15 cellular contexts compared by ENCODE assay signal in the genomic region with DNA sequence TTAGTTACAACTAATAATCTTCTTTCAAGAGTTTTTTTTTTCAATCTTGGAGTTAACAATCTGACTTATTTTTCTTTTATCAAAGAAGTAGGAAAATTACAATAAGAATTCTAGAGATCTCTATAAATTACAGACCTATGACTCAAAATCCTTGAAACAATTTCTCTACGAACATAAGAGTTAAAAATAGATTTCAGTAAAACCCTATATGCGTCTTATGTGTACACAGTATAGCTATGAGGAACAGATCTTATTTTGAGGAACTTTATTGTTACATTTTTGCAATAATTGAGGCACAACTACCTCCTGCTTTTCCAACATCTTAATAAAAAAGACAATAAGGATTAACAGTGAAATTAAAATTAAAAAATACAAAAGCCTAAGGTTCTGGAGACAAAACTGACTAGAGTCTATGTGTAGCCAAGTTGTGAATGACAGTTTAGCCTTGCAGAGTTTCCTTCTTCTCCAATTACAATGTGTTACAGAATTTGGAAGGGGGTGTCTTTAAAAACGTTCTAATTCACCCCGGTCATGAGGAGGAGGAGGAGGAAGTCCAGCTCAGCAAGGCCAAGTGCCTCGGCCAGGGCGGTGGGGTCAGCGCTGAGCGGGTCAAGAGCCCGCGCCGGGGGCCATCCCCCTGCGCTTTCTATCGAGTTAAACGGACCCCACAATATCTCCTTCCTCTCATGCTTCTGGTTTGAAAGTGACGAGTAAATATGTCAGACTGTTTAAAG. TPM values are rescaled to one million over a fixed set of nuclear protein-coding genes. Genes with fewer than 3 reads are reported as not detected.
DNase-seq lines count a peak whose midpoint lies in the region; ATAC-seq and TF ChIP-seq lines count a peak whose summit lies in the region.
"Had no signal": no experiment of that assay in that cellular context is flagged by ENCODE, and none has a peak within 500 bp of the region (broad histone marks: within the 10 kb centered on the region; RNA-seq: fewer than 3 reads in every experiment).

No MANE protein-coding gene starts in this region.

- H3K36me3 Mint-ChIP-seq in stimulated activated effector memory CD8-positive, alpha-beta T cell treated with anti-CD3 and anti-CD28 coated beads, Interleukin-12 subunit alpha, Interleukin-12 subunit beta, amount 100 ng/mL, for 72 hours, result no peaks in the 10 kb centered on the region
- H3K36me3 Mint-ChIP-seq in natural killer cell (peaks cover 6% of the 10 kb centered on the region), glutamatergic neuron (ENCODE audit: unreplicated experiment) (peaks cover 16% of the 10 kb centered on the region)

- H3K27me3 ChIP-seq in HUES6 (ENCODE audit: control insufficient read depth, insufficient read depth, low read length), result no peaks in the 10 kb centered on the region
- no peaks in the 10 kb centered on the region for H3K27me3 ChIP-seq in left lung

- H3K36me3 ChIP-seq in HUES6 (ENCODE audit: control insufficient read depth, insufficient read depth, low read length) (peaks cover 54% of the 10 kb centered on the region), left lung (peaks cover 0 to 52% of the 10 kb centered on the region in 2 donors)

- DNase-seq in left lung (no peak), natural killer cell (no peak), glutamatergic neuron (no peak)
- no peak for DNase-seq in stimulated activated effector memory CD8-positive, alpha-beta T cell treated with anti-CD3 and anti-CD28 coated beads, Interleukin-12 subunit alpha, Interleukin-12 subunit beta, amount 100 ng/mL, for 72 hours (ENCODE audit: low spot score in 2 of 2)
- no peak for DNase-seq in stimulated activated naive CD8-positive, alpha-beta T cell treated with anti-CD3 and anti-CD28 coated beads, Interleukin-15, Interleukin-2, amounts not matched to agents 100 U/mL and 50 U/mL, for 24 hours
- DNase-seq: activated CD4-positive, alpha-beta T cell treated with anti-CD3 and anti-CD28 coated beads, Interleukin-2, amount 10 ng/mL, durations not matched to agents 7 days and 5 days; CD4-positive, CD25-positive, alpha-beta regulatory T cell; central memory CD4-positive, alpha-beta T cell; NCI-H1105; NCI-H526 had no signal

- peak overlapping the region; percentile 52 for H3K27ac Mint-ChIP-seq in stimulated activated effector memory CD8-positive, alpha-beta T cell treated with anti-CD3 and anti-CD28 coated beads, Interleukin-12 subunit alpha, Interleukin-12 subunit beta, amount 100 ng/mL, for 72 hours
- H3K27ac Mint-ChIP-seq in natural killer cell, result no peak overlapping the region
- no peak overlapping the region for H3K27ac Mint-ChIP-seq in glutamatergic neuron (ENCODE audit: unreplicated experiment)
- H3K27ac Mint-ChIP-seq: activated CD4-positive, alpha-beta T cell treated with anti-CD3 and anti-CD28 coated beads, Interleukin-2, amount 10 ng/mL, durations not matched to agents 7 days and 5 days; CD4-positive, CD25-positive, alpha-beta regulatory T cell; T-cell had no signal

- no peaks in the 10 kb centered on the region for H3K9me3 Mint-ChIP-seq in stimulated activated effector memory CD8-positive, alpha-beta T cell treated with anti-CD3 and anti-CD28 coated beads, Interleukin-12 subunit alpha, Interleukin-12 subunit beta, amount 100 ng/mL, for 72 hours
- no peaks in the 10 kb centered on the region for H3K9me3 Mint-ChIP-seq in natural killer cell
- H3K9me3 Mint-ChIP-seq in glutamatergic neuron (ENCODE audit: unreplicated experiment), result peaks cover 10% of the 10 kb centered on the region
- H3K9me3 Mint-ChIP-seq: activated CD4-positive, alpha-beta T cell treated with anti-CD3 and anti-CD28 coated beads, Interleukin-2, amount 10 ng/mL, durations not matched to agents 7 days and 5 days; CD4-positive, CD25-positive, alpha-beta regulatory T cell; naive thymus-derived CD8-positive, alpha-beta T cell; T-cell had no signal

- H3K4me1 Mint-ChIP-seq in stimulated activated effector memory CD8-positive, alpha-beta T cell treated with anti-CD3 and anti-CD28 coated beads, Interleukin-12 subunit alpha, Interleukin-12 subunit beta, amount 100 ng/mL, for 72 hours, result no peaks in the 10 kb centered on the region
- peaks cover 0 to 9% of the 10 kb centered on the region in 2 donors for H3K4me1 Mint-ChIP-seq in natural killer cell
- H3K4me1 Mint-ChIP-seq in glutamatergic neuron (ENCODE audit: low read depth, unreplicated experiment), result peaks cover 12% of the 10 kb centered on the region

- no peak overlapping the region for H3K9ac ChIP-seq in HUES6 (ENCODE audit: low read length)

- ATAC-seq in left lung, result no peak
- ATAC-seq in stimulated activated effector memory CD8-positive, alpha-beta T cell treated with anti-CD3 and anti-CD28 coated beads, Interleukin-12 subunit alpha, Interleukin-12 subunit beta, amount 100 ng/mL, for 72 hours, result no peak
- ATAC-seq in stimulated activated naive CD8-positive, alpha-beta T cell treated with anti-CD3 and anti-CD28 coated beads, Interleukin-15, Interleukin-2, amounts not matched to agents 100 U/mL and 50 U/mL, for 24 hours, result no peak
- no peak for ATAC-seq in natural killer cell
- ATAC-seq in GM21367 (IDR thresholded peaks at IDR 0.05; ENCODE audit: unreplicated experiment), result no peak
- ATAC-seq: naive thymus-derived CD8-positive, alpha-beta T cell; T-cell had no signal

- peaks cover 10% of the 10 kb centered on the region; the same call in 1 of the 2 replicates for H3K4me1 ChIP-seq in HUES6 (ENCODE audit: control insufficient read depth, insufficient read depth, low read length)
- H3K4me1 ChIP-seq in left lung, result peaks cover 3 to 38% of the 10 kb centered on the region in 2 donors

- no peak overlapping the region for H3K4me3 Mint-ChIP-seq in stimulated activated effector memory CD8-positive, alpha-beta T cell treated with anti-CD3 and anti-CD28 coated beads, Interleukin-12 subunit alpha, Interleukin-12 subunit beta, amount 100 ng/mL, for 72 hours
- H3K4me3 Mint-ChIP-seq in natural killer cell, result no peak overlapping the region
- H3K4me3 Mint-ChIP-seq in glutamatergic neuron (ENCODE audit: unreplicated experiment), result no peak overlapping the region
- H3K4me3 Mint-ChIP-seq: activated CD4-positive, alpha-beta T cell treated with anti-CD3 and anti-CD28 coated beads, Interleukin-2, amount 10 ng/mL, durations not matched to agents 7 days and 5 days; CD4-positive, CD25-positive, alpha-beta regulatory T cell; naive thymus-derived CD8-positive, alpha-beta T cell; T-cell had no signal

- H3K9me3 ChIP-seq in HUES6 (ENCODE audit: control insufficient read depth, insufficient read depth, low read depth, low read length) (no peaks in the 10 kb centered on the region), left lung (peaks cover 0 to under 1% of the 10 kb centered on the region in 2 donors)

- H3K4me3 ChIP-seq in HUES6 (ENCODE audit: low read depth, low read length) (no peak overlapping the region), left lung (no peak overlapping the region)

- TF ChIP-seq CTCF in left lung (IDR thresholded peaks at IDR 0.05), result no peak
- no peak for TF ChIP-seq CTCF in natural killer cell (IDR thresholded peaks at IDR 0.05)
- no peak for TF ChIP-seq CTCF in glutamatergic neuron (IDR thresholded peaks at IDR 0.05; ENCODE audit: partially characterized antibody, unreplicated experiment)

- intact Hi-C loops in left lung (cut with DNase I) (no loop called here), natural killer cell (cut with micrococcal nuclease) (no loop called here)

- 0 out of 2 replicates have a peak overlapping the region, but pooled peaks have one; percentile 19 for H3K27ac ChIP-seq in HUES6 (ENCODE audit: low read depth, low read length)
- peak overlapping the region; percentile 78 for H3K27ac ChIP-seq in angular gyrus (ENCODE audit: low read depth, low read length)
- H3K27ac ChIP-seq in left lung, result peak overlapping the region; percentile 38 to 39

- no peaks in the 10 kb centered on the region for H3K27me3 Mint-ChIP-seq in natural killer cell (ENCODE audit: low read depth in 2 of 2)
- H3K27me3 Mint-ChIP-seq in glutamatergic neuron (ENCODE audit: unreplicated experiment), result peaks cover 13% of the 10 kb centered on the region
- H3K27me3 Mint-ChIP-seq: activated CD4-positive, alpha-beta T cell treated with anti-CD3 and anti-CD28 coated beads, Interleukin-2, amount 10 ng/mL, durations not matched to agents 7 days and 5 days; CD4-positive, CD25-positive, alpha-beta regulatory T cell; naive thymus-derived CD8-positive, alpha-beta T cell; T-cell had no signal

RNA-seq across cellular contexts. Expression of gene AMZ1, which starts 40.5 kb away (rescaled TPM):
- total RNA-seq in left lung, result 1 to 10 TPM in 1 of 2 donors, under 1 TPM in 1; 0.13 to 1.3 TPM
- total RNA-seq in natural killer cell, result 1 to 10 TPM in 1 of 3 donors, under 1 TPM in 2; 0.07 to 1.2 (median 0.27) TPM
- total RNA-seq in glutamatergic neuron (ENCODE audit: unreplicated experiment), result 0.15 TPM

Comparison
In these comparisons a context has a peak if more than half of its experiments do, and no peak if none do; other contexts are left out.
1. H3K27ac ChIP-seq: peak in every context shown above with its lines; median percentile 78 in angular gyrus; 38 in left lung; 19 in HUES6.